Comparison of ENCODE assay signal across 28 cellular contexts in genomic region chr10:3143366-3143765, GRCh38.
"Had no signal": no experiment of that assay in that cellular context is flagged by ENCODE, and none has a peak within 500 bp of the region (broad histone marks: within the 10 kb centered on the region; RNA-seq: fewer than 3 reads in every experiment).

No MANE protein-coding gene starts in this region.

- H3K4me3 Mint-ChIP-seq: activated naive CD4-positive, alpha-beta T cell treated with anti-CD3 and anti-CD28 coated beads for 36 hours; activated naive CD8-positive, alpha-beta T cell treated with anti-CD3 and anti-CD28 coated beads, Interleukin-2, amount 50 U/mL, for 24 hours; T-helper 17 cell had no signal

- ATAC-seq: activated CD4-positive, CD25-positive, alpha-beta regulatory T cell treated with anti-CD3 and anti-CD28 coated beads, Interleukin-2, amount 50 U/mL, for 24 hours; activated naive CD8-positive, alpha-beta T cell treated with anti-CD3 and anti-CD28 coated beads, Interleukin-2, amount 50 U/mL, for 24 hours; left lung; mucosa of descending colon; pancreas; psoas muscle; T-helper 17 cell had no signal

- H3K27me3 Mint-ChIP-seq: activated naive CD8-positive, alpha-beta T cell treated with anti-CD3 and anti-CD28 coated beads, Interleukin-2, amount 50 U/mL, for 24 hours; T-helper 17 cell had no signal

- H3K9me3 Mint-ChIP-seq: activated naive CD4-positive, alpha-beta T cell treated with anti-CD3 and anti-CD28 coated beads for 36 hours; activated naive CD8-positive, alpha-beta T cell treated with anti-CD3 and anti-CD28 coated beads, Interleukin-2, amount 50 U/mL, for 24 hours; activated T-helper 2 cell treated with anti-CD3 and anti-CD28 coated beads, Interferon-gamma antibody, Interleukin-2, Interleukin-4, amounts not matched to agents 10 μg/mL and 5 μg/mL and 100 μg/mL, durations not matched to agents 14 hours and 24 hours and 36 hours had no signal

- H3K27ac Mint-ChIP-seq: activated naive CD4-positive, alpha-beta T cell treated with anti-CD3 and anti-CD28 coated beads for 36 hours; activated T-helper 2 cell treated with anti-CD3 and anti-CD28 coated beads, Interferon-gamma antibody, Interleukin-2, Interleukin-4, amounts not matched to agents 10 μg/mL and 5 μg/mL and 100 μg/mL, durations not matched to agents 14 hours and 24 hours and 36 hours; T-helper 17 cell had no signal

- DNase-seq: activated CD4-positive, alpha-beta T cell treated with anti-CD3 and anti-CD28 coated beads for 48 hours; activated CD4-positive, alpha-beta T cell treated with anti-CD3 and anti-CD28 coated beads, Interleukin-2, amount 50 U/mL, for 48 hours; activated CD8-positive, alpha-beta memory T cell treated with anti-CD3 and anti-CD28 coated beads for 24 hours; activated naive CD4-positive, alpha-beta T cell treated with anti-CD3 and anti-CD28 coated beads for 36 hours; activated naive CD8-positive, alpha-beta T cell treated with anti-CD3 and anti-CD28 coated beads, Interleukin-2, amount 50 U/mL, for 24 hours; amygdala; colonic mucosa; effector CD8-positive, alpha-beta T cell; esophagus squamous epithelium; foreskin melanocyte; heart right ventricle; mucosa of descending colon; nucleus accumbens; psoas muscle; spleen; stimulated activated naive CD4-positive, alpha-beta T cell treated with Interleukin-2 at 50 U/mL for 16 hours; T-helper 17 cell; T1000; WERI-Rb-1 had no signal

- H3K27ac ChIP-seq: colonic mucosa, epithelial cell of prostate, heart right ventricle, left lung, pancreas, psoas muscle, right atrium auricular region, SK-N-MC, spleen, tibial nerve, WERI-Rb-1 had no signal

- H3K27me3 ChIP-seq: colonic mucosa, esophagus squamous epithelium, heart right ventricle, left lung, pancreas, right atrium auricular region, spleen, tibial nerve had no signal

- H3K9me3 ChIP-seq: colonic mucosa, esophagus squamous epithelium, heart right ventricle, left lung, mucosa of descending colon, pancreas, psoas muscle, right atrium auricular region, spleen, tibial nerve had no signal

- H3K4me1 Mint-ChIP-seq: activated naive CD8-positive, alpha-beta T cell treated with anti-CD3 and anti-CD28 coated beads, Interleukin-2, amount 50 U/mL, for 24 hours had no signal

- H3K4me1 ChIP-seq: colonic mucosa, left lung, pancreas, psoas muscle, spleen had no signal

- H3K4me3 ChIP-seq: colonic mucosa, esophagus squamous epithelium, heart right ventricle, left lung, lung, mucosa of descending colon, pancreas, psoas muscle, right atrium auricular region, SK-N-MC, spleen, tibial nerve had no signal
